In the genomic region with DNA sequence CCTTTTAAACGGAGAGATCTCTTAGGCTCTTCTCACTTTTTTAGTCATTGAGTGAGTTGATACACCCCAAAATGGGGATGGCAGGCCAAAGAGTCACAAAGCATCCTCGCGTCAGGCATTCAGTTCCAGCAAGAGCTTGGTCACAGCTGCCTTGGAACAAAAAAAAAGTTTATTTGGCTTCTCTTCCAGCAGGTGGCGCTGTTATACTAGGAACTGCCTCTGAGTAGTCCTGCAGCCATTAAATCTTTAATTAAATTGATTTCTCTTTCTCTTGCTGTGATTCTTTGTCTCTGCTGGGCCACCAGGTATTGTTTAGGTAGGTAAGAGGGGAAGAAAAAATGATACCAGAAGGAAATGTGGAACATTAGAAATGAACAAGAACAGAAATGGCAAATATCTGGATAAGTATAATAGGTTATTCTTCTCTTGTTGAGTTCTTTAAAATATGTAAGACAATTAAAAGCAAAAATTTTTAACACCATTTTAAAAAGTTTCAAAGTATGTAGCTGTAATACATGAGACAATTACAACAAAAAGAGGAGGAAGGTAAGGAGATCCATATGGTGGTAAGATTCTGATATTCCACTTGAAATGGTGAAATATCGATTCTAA, we compare ENCODE assay signal across 8 cellular contexts.
DNase-seq lines count a peak whose midpoint lies in the region; ATAC-seq and TF ChIP-seq lines count a peak whose summit lies in the region.

No MANE protein-coding gene starts in this region.

- intact Hi-C loops in CD14-positive monocyte (cut with micrococcal nuclease) (loop anchor here (2.0 to 10.0 kb wide), 2 partner anchors 194 to 528 kb away; no protein-coding TSS in a partner anchor), heart left ventricle (cut with DNase I) (loop anchor here (1.0 to 10.0 kb wide), 5 partner anchors 194 to 528 kb away; no protein-coding TSS in a partner anchor)

- no peak for TF ChIP-seq POLR2A in heart left ventricle (IDR thresholded peaks at IDR 0.05)

- no peaks in the 10 kb centered on the region for H3K36me3 ChIP-seq in MG63
- H3K36me3 ChIP-seq in heart left ventricle: no peaks in the 10 kb centered on the region

- H3K4me1 ChIP-seq in heart left ventricle: no peaks in the 10 kb centered on the region

- POLR2A ChIA-PET in RWPE1 (lab: Yijun Ruan, JAX; ENCODE audit: low non-redundant PET): no interaction called here
- POLR2A ChIA-PET in activated naive CD8-positive, alpha-beta T cell treated with anti-CD3 and anti-CD28 coated beads, Interleukin-2, amount 10 ng/mL, durations not matched to agents 7 days and 5 days (lab: Charles Lee): no interaction called here

- H3K27ac Mint-ChIP-seq in CD14-positive monocyte: no peak overlapping the region
- no peak overlapping the region for H3K27ac Mint-ChIP-seq in activated naive CD8-positive, alpha-beta T cell treated with anti-CD3 and anti-CD28 coated beads, Interleukin-2, amount 10 ng/mL, durations not matched to agents 7 days and 5 days

- 19 to 22% (median 21%) methylated on average over 5 of the region's 5 CpGs for WGBS in heart left ventricle, 4 donors

- H3K9me3 Mint-ChIP-seq in CD14-positive monocyte: peaks cover 0 to 4% (median 0%) of the 10 kb centered on the region in 7 donors
- no peaks in the 10 kb centered on the region for H3K9me3 Mint-ChIP-seq in activated naive CD8-positive, alpha-beta T cell treated with anti-CD3 and anti-CD28 coated beads, Interleukin-2, amount 10 ng/mL, durations not matched to agents 7 days and 5 days

- H3K4me3 Mint-ChIP-seq in CD14-positive monocyte: no peak overlapping the region
- H3K4me3 Mint-ChIP-seq in activated naive CD8-positive, alpha-beta T cell treated with anti-CD3 and anti-CD28 coated beads, Interleukin-2, amount 10 ng/mL, durations not matched to agents 7 days and 5 days: no peak overlapping the region

- no peak overlapping the region for H3K4me3 ChIP-seq in MG63
- H3K4me3 ChIP-seq in heart left ventricle: no peak overlapping the region

- DNase-seq in CD14-positive monocyte (ENCODE audit: low spot score): no peak
- peak; percentile 14 for DNase-seq in MG63
- peak; percentile 35 for DNase-seq in RWPE1 (ENCODE audit: low spot score)
- DNase-seq in activated naive CD8-positive, alpha-beta T cell treated with anti-CD3 and anti-CD28 coated beads, Interleukin-2, amount 10 ng/mL, durations not matched to agents 7 days and 5 days: no peak
- DNase-seq in heart left ventricle: peak in 2 of 5 donors; percentile 50 to 59
- DNase-seq in renal cortical epithelial cell (ENCODE audit: low read depth): peak; percentile 56

- H3K9me3 ChIP-seq in MG63: no peaks in the 10 kb centered on the region
- H3K9me3 ChIP-seq in heart left ventricle: peaks cover 0 to 4% (median 0%) of the 10 kb centered on the region in 12 donors

- CTCF ChIA-PET in RWPE1 (lab: Yijun Ruan, JAX): interaction anchor here (0.6 to 0.8 kb wide), 8 partner anchors 14 to 1602 kb away, joined by 3 to 5 read pairs (median 3); no protein-coding TSS in a partner anchor

- TF ChIP-seq CTCF in CD14-positive monocyte (IDR thresholded peaks at IDR 0.05) (peak; percentile 81), RWPE1 (conservative IDR thresholded peaks at IDR 0.05; ENCODE audit: low read depth) (peak; percentile 68), heart left ventricle (IDR thresholded peaks at IDR 0.05) (peak; percentile 71 to 89 (median 86))

- H3K27me3 ChIP-seq in MG63 (no peaks in the 10 kb centered on the region), heart left ventricle (no peaks in the 10 kb centered on the region)

- no peaks in the 10 kb centered on the region for H3K36me3 Mint-ChIP-seq in CD14-positive monocyte
- H3K36me3 Mint-ChIP-seq in activated naive CD8-positive, alpha-beta T cell treated with anti-CD3 and anti-CD28 coated beads, Interleukin-2, amount 10 ng/mL, durations not matched to agents 7 days and 5 days: no peaks in the 10 kb centered on the region

- H3K4me1 Mint-ChIP-seq in CD14-positive monocyte: peaks cover 7% of the 10 kb centered on the region
- H3K4me1 Mint-ChIP-seq in activated naive CD8-positive, alpha-beta T cell treated with anti-CD3 and anti-CD28 coated beads, Interleukin-2, amount 10 ng/mL, durations not matched to agents 7 days and 5 days: no peaks in the 10 kb centered on the region

- H3K27ac ChIP-seq in RWPE1: no peak overlapping the region
- H3K27ac ChIP-seq in heart left ventricle: no peak overlapping the region

- peak; percentile 77 for ATAC-seq in GM19372 (IDR thresholded peaks at IDR 0.05; ENCODE audit: low read depth, unreplicated experiment)
- ATAC-seq in activated naive CD8-positive, alpha-beta T cell treated with anti-CD3 and anti-CD28 coated beads, Interleukin-2, amount 10 ng/mL, durations not matched to agents 7 days and 5 days (ENCODE audit: low read depth): peak; percentile 47
- peak in 3 of 4 donors; percentile 75 to 85 (median 79) for ATAC-seq in heart left ventricle
- no peak for ATAC-seq in HG02642 (IDR thresholded peaks at IDR 0.05; ENCODE audit: poor library complexity, unreplicated experiment)

- H3K27me3 Mint-ChIP-seq in CD14-positive monocyte (ENCODE audit: low read depth in 3 of 3): peaks cover 0 to 9% (median 3%) of the 10 kb centered on the region in 3 donors
- peaks cover 21% of the 10 kb centered on the region for H3K27me3 Mint-ChIP-seq in activated naive CD8-positive, alpha-beta T cell treated with anti-CD3 and anti-CD28 coated beads, Interleukin-2, amount 10 ng/mL, durations not matched to agents 7 days and 5 days

Comparison
In these comparisons a context has a peak if more than half of its experiments do, and no peak if none do; other contexts are left out.
1. DNase-seq: peak in MG63 (single experiment), RWPE1 (single experiment) and renal cortical epithelial cell (single experiment); none in CD14-positive monocyte (single experiment) and activated naive CD8-positive, alpha-beta T cell treated with anti-CD3 and anti-CD28 coated beads, Interleukin-2, amount 10 ng/mL, durations not matched to agents 7 days and 5 days (single experiment).
2. Peak in every context shown above with its lines, with median percentiles within 50 percentile points of each other: CTCF ChIP-seq.